ENCODE assay signal across 1 cellular context in genomic region chr7:41205600-41205999, GRCh38.
TF ChIP-seq lines count a peak whose summit lies in the region.

No MANE protein-coding gene starts in this region.

TF ChIP-seq in SK-N-SH, 30 proteins besides CTCF, POLR2A, EP300 and RAD21 (continued from another document):
- no peak for TF ChIP-seq PBX3 (IDR thresholded peaks at IDR 0.05)
- no peak for TF ChIP-seq YY1 (IDR thresholded peaks at IDR 0.05; ENCODE audit: low read depth)
- no peak for TF ChIP-seq GABPA (IDR thresholded peaks at IDR 0.05; ENCODE audit: low read depth)
- no peak for TF ChIP-seq GATA2 (CRISPR knock-in tag; IDR thresholded peaks at IDR 0.05)
- no peak for TF ChIP-seq USF2 (IDR thresholded peaks at IDR 0.05; ENCODE audit: borderline replicate concordance, low read depth, low read length)
- TF ChIP-seq EZH2phosphoT487 (IDR thresholded peaks at IDR 0.05; ENCODE audit: borderline replicate concordance, low read depth) = no peak
- TF ChIP-seq NFIC (IDR thresholded peaks at IDR 0.05; ENCODE audit: borderline replicate concordance) = no peak
- TF ChIP-seq NRF1 (IDR thresholded peaks at IDR 0.05; ENCODE audit: low read depth, low read length) = no peak
- no peak for TF ChIP-seq JUND (IDR thresholded peaks at IDR 0.05)
- TF ChIP-seq MEF2A (IDR thresholded peaks at IDR 0.05; ENCODE audit: borderline replicate concordance, low read depth) = no peak
